Comparison of ENCODE assay signal across 5 cellular contexts in genomic region chr10:107520348-107520747, GRCh38.
"Had no signal": no experiment of that assay in that cellular context is flagged by ENCODE, and none has a peak within 500 bp of the region (broad histone marks: within the 10 kb centered on the region; RNA-seq: fewer than 3 reads in every experiment).

No MANE protein-coding gene starts in this region.

- ATAC-seq: HepG2, K562 had no signal

- DNase-seq: IMR-90, KBM-7, KG1 had no signal
